In genomic region chr19:37855098-37855497, GRCh38 we compare ENCODE assay signal across 10 cellular contexts. TPM values are rescaled to one million over a fixed set of nuclear protein-coding genes. Genes with fewer than 3 reads are reported as not detected.
DNase-seq lines count a peak whose midpoint lies in the region; ATAC-seq and TF ChIP-seq lines count a peak whose summit lies in the region.
"Had no signal": no experiment of that assay in that cellular context is flagged by ENCODE, and none has a peak within 500 bp of the region (broad histone marks: within the 10 kb centered on the region; RNA-seq: fewer than 3 reads in every experiment).

No MANE protein-coding gene starts in this region.

- no peaks in the 10 kb centered on the region for H4K20me1 ChIP-seq in smooth muscle cell (ENCODE audit: low read depth)

- H3K79me2 ChIP-seq in smooth muscle cell (ENCODE audit: low read depth), result no peaks in the 10 kb centered on the region

- no peak for TF ChIP-seq CTCF in esophagus muscularis mucosa (IDR thresholded peaks at IDR 0.05)
- TF ChIP-seq CTCF in smooth muscle cell (IDR thresholded peaks at IDR 0.05; ENCODE audit: borderline replicate concordance, insufficient read depth, poor library complexity, severe bottlenecking), result no peak

- DNase-seq in C1 segment of cervical spinal cord (lab: John Stamatoyannopoulos, UW) (peak in 8 of 14 donors; percentile 0 to 41 (median 8)), NCI-H2227 treated with DMSO at 0.1 percent for 48 hours (lab: John Stamatoyannopoulos, UW) (peak; percentile 96), esophagus muscularis mucosa (ENCODE audit: extremely low spot score) (no peak), posterior cingulate gyrus (peak in 8 of 10 donors; percentile 16 to 89 (median 46)), activated gamma-delta T cell treated with Interleukin-2 at 50 U/mL for 16 hours (no peak), smooth muscle cell (lab: John Stamatoyannopoulos, UW; ENCODE audit: unreplicated experiment) (no peak), COR-L47 (lab: John Stamatoyannopoulos, UW) (no peak)
- DNase-seq: NCI-H1694, sigmoid colon had no signal

- no peak for TF ChIP-seq EP300 in esophagus muscularis mucosa (IDR thresholded peaks at IDR 0.05)

- H2AFZ ChIP-seq in smooth muscle cell (ENCODE audit: low read depth), result no peak overlapping the region

- H3K4me1 ChIP-seq in esophagus muscularis mucosa (peaks cover 0 to 9% (median 6%) of the 10 kb centered on the region in 4 donors), smooth muscle cell (ENCODE audit: low read depth) (no peaks in the 10 kb centered on the region)
- H3K4me1 ChIP-seq: sigmoid colon had no signal

- H3K27me3 ChIP-seq in esophagus muscularis mucosa (peaks cover 0 to 52% (median 7%) of the 10 kb centered on the region in 4 donors), smooth muscle cell (ENCODE audit: low read depth) (no peaks in the 10 kb centered on the region)

- H3K27ac ChIP-seq in esophagus muscularis mucosa (replicated peaks in 1 of 4), result no peak overlapping the region
- no peak overlapping the region for H3K27ac ChIP-seq in smooth muscle cell (ENCODE audit: low read depth)
- H3K27ac ChIP-seq: sigmoid colon had no signal

- intact Hi-C loops in esophagus muscularis mucosa (cut with DNase I) (no loop called here), posterior cingulate gyrus (cut with DNase I) (no loop called here)

- H3K4me2 ChIP-seq in smooth muscle cell, result no peak overlapping the region

- H3K4me3 ChIP-seq in esophagus muscularis mucosa (peak overlapping the region in 3 of 4 donors; percentile 7 to 10 (median 9)), smooth muscle cell (no peak overlapping the region)

- H3K36me3 ChIP-seq in esophagus muscularis mucosa (no peaks in the 10 kb centered on the region), smooth muscle cell (ENCODE audit: low read depth) (no peaks in the 10 kb centered on the region)
- H3K36me3 ChIP-seq: sigmoid colon had no signal

- WGBS in esophagus muscularis mucosa, result 5% methylated on average over 12 of the region's 35 CpGs
- WGBS in smooth muscle cell (ENCODE audit: low lambda C conversion rate), result 98% methylated on average over 35 of the region's 35 CpGs

- no peak for ATAC-seq in HG02759 (IDR thresholded peaks at IDR 0.05; ENCODE audit: unreplicated experiment)

- H3K9ac ChIP-seq in smooth muscle cell (ENCODE audit: low read depth), result no peak overlapping the region

- H3F3A ChIP-seq in smooth muscle cell (ENCODE audit: low read depth), result no peaks in the 10 kb centered on the region

- no peak for TF ChIP-seq POLR2A in esophagus muscularis mucosa (IDR thresholded peaks at IDR 0.05; ENCODE audit: low read depth)

- peaks cover 0 to 20% (median 12%) of the 10 kb centered on the region in 4 donors for H3K9me3 ChIP-seq in esophagus muscularis mucosa
- no peaks in the 10 kb centered on the region for H3K9me3 ChIP-seq in smooth muscle cell (replicated peaks; ENCODE audit: low read depth)

RNA-seq across cellular contexts. Expression of gene WDR87, which starts 51.3 kb away (rescaled TPM):
- not detected for total RNA-seq in esophagus muscularis mucosa
- not detected in 2 replicates for total RNA-seq in smooth muscle cell
- not detected in 2 replicates for polyA plus RNA-seq in smooth muscle cell
- total RNA-seq: sigmoid colon had no signal
- polyA plus RNA-seq: sigmoid colon had no signal

RNA-seq across cellular contexts. Expression of gene SIPA1L3, which starts 51.9 kb away (rescaled TPM):
- total RNA-seq in esophagus muscularis mucosa, result 10 to 100 TPM; 10.4 to 17.9 (median 13.2) TPM
- 5.5 and 7.6 TPM in 2 replicates for total RNA-seq in smooth muscle cell
- 6.5 and 7.0 TPM in 2 replicates for polyA plus RNA-seq in smooth muscle cell

Comparison
In these comparisons a context has a peak if more than half of its experiments do, and no peak if none do; other contexts are left out.
1. DNase-seq: peak in C1 segment of cervical spinal cord (8 of 14), NCI-H2227 treated with DMSO at 0.1 percent for 48 hours (single experiment) and posterior cingulate gyrus (8 of 10); none in esophagus muscularis mucosa (single experiment), activated gamma-delta T cell treated with Interleukin-2 at 50 U/mL for 16 hours (single experiment), smooth muscle cell (single experiment) and COR-L47 (single experiment).